17 cellular contexts compared by ENCODE assay signal in the genomic region with DNA sequence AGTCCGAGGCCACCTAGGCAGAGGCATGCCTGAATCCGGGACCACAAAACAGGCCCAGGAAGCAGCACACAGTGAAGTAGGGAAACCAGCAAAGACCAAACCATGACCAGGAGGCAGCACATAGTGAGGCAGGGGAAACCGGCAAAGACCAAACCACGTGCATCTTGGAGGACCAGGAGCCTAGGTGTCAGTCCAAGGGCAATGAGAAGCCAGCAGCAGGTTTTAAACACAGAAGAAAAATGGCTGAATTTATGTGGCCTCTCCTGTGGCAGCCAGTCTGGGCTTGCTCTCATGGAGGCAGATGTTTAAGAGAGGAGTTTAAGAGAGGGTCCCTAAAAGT.
"Had no signal": no experiment of that assay in that cellular context is flagged by ENCODE, and none has a peak within 500 bp of the region (broad histone marks: within the 10 kb centered on the region; RNA-seq: fewer than 3 reads in every experiment).

No MANE protein-coding gene starts in this region.

- H3K4me3 ChIP-seq: esophagus muscularis mucosa, gastrocnemius medialis, heart right ventricle, ovary, tibial nerve had no signal

- H3K9me3 ChIP-seq: esophagus muscularis mucosa, gastrocnemius medialis, heart right ventricle, neutrophil, ovary, tibial nerve had no signal

- H3K27ac Mint-ChIP-seq: naive thymus-derived CD4-positive, alpha-beta T cell; stimulated activated effector memory CD8-positive, alpha-beta T cell treated with anti-CD3 and anti-CD28 coated beads, Interleukin-12 subunit alpha, Interleukin-12 subunit beta, amount 100 ng/mL, for 72 hours had no signal

- FAIRE-seq: endometrium, urothelium cell line had no signal

- H3K4me1 ChIP-seq: esophagus muscularis mucosa, gastrocnemius medialis, heart right ventricle, tibial nerve had no signal

- H3K27me3 ChIP-seq: esophagus muscularis mucosa, gastrocnemius medialis, heart right ventricle, neutrophil, ovary, tibial nerve had no signal

- H3K36me3 ChIP-seq: ovary had no signal

- H3K27me3 Mint-ChIP-seq: naive thymus-derived CD4-positive, alpha-beta T cell had no signal

- ATAC-seq: gastrocnemius medialis; heart right ventricle; naive thymus-derived CD4-positive, alpha-beta T cell; right cardiac atrium; stimulated activated effector memory CD8-positive, alpha-beta T cell treated with anti-CD3 and anti-CD28 coated beads, Interleukin-12 subunit alpha, Interleukin-12 subunit beta, amount 100 ng/mL, for 72 hours; stimulated activated naive CD8-positive, alpha-beta T cell treated with anti-CD3 and anti-CD28 coated beads, Interleukin-15, Interleukin-2, amounts not matched to agents 100 U/mL and 50 U/mL, for 24 hours had no signal

- H3K27ac ChIP-seq: esophagus muscularis mucosa, gastrocnemius medialis, heart right ventricle, neutrophil, ovary, tibial nerve had no signal

- H3K4me3 Mint-ChIP-seq: naive thymus-derived CD4-positive, alpha-beta T cell; nephron progenitor cell; stimulated activated effector memory CD8-positive, alpha-beta T cell treated with anti-CD3 and anti-CD28 coated beads, Interleukin-12 subunit alpha, Interleukin-12 subunit beta, amount 100 ng/mL, for 72 hours had no signal

- H3K9me3 Mint-ChIP-seq: naive thymus-derived CD4-positive, alpha-beta T cell; nephron progenitor cell; stimulated activated effector memory CD8-positive, alpha-beta T cell treated with anti-CD3 and anti-CD28 coated beads, Interleukin-12 subunit alpha, Interleukin-12 subunit beta, amount 100 ng/mL, for 72 hours had no signal

- DNase-seq: effector memory CD4-positive, alpha-beta T cell; gastrocnemius medialis; heart right ventricle; mammary epithelial cell; naive thymus-derived CD4-positive, alpha-beta T cell; nephron progenitor cell; right cardiac atrium; stimulated activated CD4-positive, alpha-beta T cell treated with anti-CD3 and anti-CD28 coated beads, Interleukin-4, amount 100 ng/mL, for 1 hour; stimulated activated CD8-positive, alpha-beta memory T cell treated with anti-CD3 and anti-CD28 coated beads, Interleukin-4, amount 100 ng/mL, for 48 hours; stimulated activated naive CD8-positive, alpha-beta T cell treated with anti-CD3 and anti-CD28 coated beads, Interleukin-15, Interleukin-2, amounts not matched to agents 100 U/mL and 50 U/mL, for 24 hours had no signal
